In genomic region chr22:30947821-30948454, GRCh38 we compare ENCODE assay signal across 1 cellular context.
TF ChIP-seq lines count a peak whose summit lies in the region.

No MANE protein-coding gene starts in this region.

TF ChIP-seq in HepG2, 621 proteins besides CTCF, POLR2A, EP300 and RAD21 (continued from another document):
- no peak for TF ChIP-seq HINFP (CRISPR knock-in tag; IDR thresholded peaks at IDR 0.05; ENCODE audit: low read depth)
- no peak for TF ChIP-seq ZNF556 (CRISPR knock-in tag; IDR thresholded peaks at IDR 0.05; ENCODE audit: borderline replicate concordance)
- peak; percentile 65 for TF ChIP-seq STAG1 (CRISPR knock-in tag; IDR thresholded peaks at IDR 0.05)
- TF ChIP-seq SMC3 (IDR thresholded peaks at IDR 0.05; ENCODE audit: low read length) = 0 out of 2 replicates have a peak, but pooled peaks have one; percentile 43
- no peak for TF ChIP-seq GATAD1 (CRISPR knock-in tag; IDR thresholded peaks at IDR 0.05)
- TF ChIP-seq ZNF569 (CRISPR knock-in tag; IDR thresholded peaks at IDR 0.05; ENCODE audit: borderline replicate concordance) = no peak
- no peak for TF ChIP-seq ZBTB34 (CRISPR knock-in tag; IDR thresholded peaks at IDR 0.05)
- no peak for TF ChIP-seq ZBTB44 (CRISPR knock-in tag; IDR thresholded peaks at IDR 0.05)
